Comparison of ENCODE assay signal across 1 cellular context in the genomic region with DNA sequence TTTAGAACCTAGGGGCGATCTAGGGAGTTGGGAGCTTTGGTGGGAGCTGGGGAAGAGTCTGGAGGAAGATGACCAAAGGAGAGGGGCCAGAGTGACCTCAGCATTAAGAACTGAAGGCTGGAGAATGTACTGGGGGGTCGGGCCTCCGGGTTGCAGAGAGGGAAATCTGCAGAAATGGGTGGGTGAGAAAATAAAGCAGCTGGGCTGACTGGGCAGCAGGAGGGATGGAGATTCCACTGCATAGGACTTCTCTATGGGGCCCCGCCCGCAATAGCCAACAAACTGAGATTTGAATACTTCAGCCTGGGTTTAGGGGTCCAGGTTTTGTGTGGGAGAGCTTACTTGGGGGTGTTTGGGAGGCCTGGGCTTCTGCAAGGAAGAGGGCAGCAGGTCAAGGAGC.
TF ChIP-seq lines count a peak whose summit lies in the region.

No MANE protein-coding gene starts in this region.

TF ChIP-seq in K562, 482 proteins besides CTCF, POLR2A, EP300 and RAD21:
- TF ChIP-seq ELK3 (CRISPR knock-in tag; IDR thresholded peaks at IDR 0.05) (no peak), LCOR (CRISPR knock-in tag; IDR thresholded peaks at IDR 0.05) (no peak), CREBBP (IDR thresholded peaks at IDR 0.05; ENCODE audit: low read depth, low read length) (no peak), TFE3 (CRISPR knock-in tag; IDR thresholded peaks at IDR 0.05) (no peak), SP1 (CRISPR knock-in tag; IDR thresholded peaks at IDR 0.05) (no peak), IFI16 (CRISPR knock-in tag; IDR thresholded peaks at IDR 0.05) (no peak), HSF4 (CRISPR knock-in tag; IDR thresholded peaks at IDR 0.05; ENCODE audit: borderline replicate concordance) (no peak), XRCC5 (IDR thresholded peaks at IDR 0.05; ENCODE audit: low read depth, low read length) (no peak), ZNF77 (CRISPR knock-in tag; IDR thresholded peaks at IDR 0.05) (no peak), KDM2B (CRISPR knock-in tag; IDR thresholded peaks at IDR 0.05) (no peak)
- TF ChIP-seq, protein P1, sequence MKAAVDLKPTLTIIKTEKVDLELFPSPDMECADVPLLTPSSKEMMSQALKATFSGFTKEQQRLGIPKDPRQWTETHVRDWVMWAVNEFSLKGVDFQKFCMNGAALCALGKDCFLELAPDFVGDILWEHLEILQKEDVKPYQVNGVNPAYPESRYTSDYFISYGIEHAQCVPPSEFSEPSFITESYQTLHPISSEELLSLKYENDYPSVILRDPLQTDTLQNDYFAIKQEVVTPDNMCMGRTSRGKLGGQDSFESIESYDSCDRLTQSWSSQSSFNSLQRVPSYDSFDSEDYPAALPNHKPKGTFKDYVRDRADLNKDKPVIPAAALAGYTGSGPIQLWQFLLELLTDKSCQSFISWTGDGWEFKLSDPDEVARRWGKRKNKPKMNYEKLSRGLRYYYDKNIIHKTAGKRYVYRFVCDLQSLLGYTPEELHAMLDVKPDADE (conservative IDR thresholded peaks at IDR 0.05; ENCODE audit: control insufficient read depth, low read depth, low read length) = no peak
- TF ChIP-seq, protein P2, sequence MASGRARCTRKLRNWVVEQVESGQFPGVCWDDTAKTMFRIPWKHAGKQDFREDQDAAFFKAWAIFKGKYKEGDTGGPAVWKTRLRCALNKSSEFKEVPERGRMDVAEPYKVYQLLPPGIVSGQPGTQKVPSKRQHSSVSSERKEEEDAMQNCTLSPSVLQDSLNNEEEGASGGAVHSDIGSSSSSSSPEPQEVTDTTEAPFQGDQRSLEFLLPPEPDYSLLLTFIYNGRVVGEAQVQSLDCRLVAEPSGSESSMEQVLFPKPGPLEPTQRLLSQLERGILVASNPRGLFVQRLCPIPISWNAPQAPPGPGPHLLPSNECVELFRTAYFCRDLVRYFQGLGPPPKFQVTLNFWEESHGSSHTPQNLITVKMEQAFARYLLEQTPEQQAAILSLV (tag; IDR thresholded peaks at IDR 0.05) = no peak
